Comparison of ENCODE assay signal across 8 cellular contexts in genomic region chr18:2917255-2918047, GRCh38.
DNase-seq lines count a peak whose midpoint lies in the region; ATAC-seq and TF ChIP-seq lines count a peak whose summit lies in the region.

No MANE protein-coding gene starts in this region.

- DNase-seq in CD8-positive, alpha-beta T cell = no peak
- DNase-seq in H9 (no peak), neural progenitor cell (ENCODE audit: low spot score) (peak; percentile 39), LoVo (ENCODE audit: low spot score) (no peak), SW 1271 (lab: John Stamatoyannopoulos, UW) (no peak), left ventricle myocardium inferior (no peak)
- no peak for DNase-seq in central memory CD8-positive, alpha-beta T cell (ENCODE audit: low spot score in 2 of 2)

- H3T11ph ChIP-seq in H9 (ENCODE audit: low read length) = no peak overlapping the region

- H3K27me3 ChIP-seq in CD8-positive, alpha-beta T cell (ENCODE audit: insufficient read depth, low read length) = no peaks in the 10 kb centered on the region
- H3K27me3 ChIP-seq in H9 (ENCODE audit: insufficient read depth, low read length) (no peaks in the 10 kb centered on the region), neural progenitor cell (no peaks in the 10 kb centered on the region), left ventricle myocardium inferior (ENCODE audit: low read depth) (no peaks in the 10 kb centered on the region)

- H3K9me3 ChIP-seq in CD8-positive, alpha-beta T cell (ENCODE audit: low read length) = no peaks in the 10 kb centered on the region
- H3K9me3 ChIP-seq in H9 (ENCODE audit: control insufficient read depth, low read depth, low read length) = no peaks in the 10 kb centered on the region
- H3K9me3 ChIP-seq in neural progenitor cell (ENCODE audit: low read depth) = no peaks in the 10 kb centered on the region
- H3K9me3 ChIP-seq in left ventricle myocardium inferior (replicated peaks) = no peaks in the 10 kb centered on the region

- no peak overlapping the region for H3K14ac ChIP-seq in H9 (ENCODE audit: insufficient read depth, low read length)

- H4K91ac ChIP-seq in H9 (ENCODE audit: insufficient read length, low read depth, low read length) = no peak overlapping the region

- no peak overlapping the region for H3K23ac ChIP-seq in H9 (ENCODE audit: insufficient read length, low read depth, low read length)

- H3K79me2 ChIP-seq in H9 (ENCODE audit: insufficient read depth, low read length) = no peaks in the 10 kb centered on the region
- no peaks in the 10 kb centered on the region for H3K79me2 ChIP-seq in neural progenitor cell (ENCODE audit: low read depth)

- peaks cover 89% of the 10 kb centered on the region for H3K36me3 Mint-ChIP-seq in CD8-positive, alpha-beta T cell
- peaks cover 24 to 64% (median 57%) of the 10 kb centered on the region in 3 experiments; a peak in 6 of 7 replicates for H3K36me3 Mint-ChIP-seq in H9 (ENCODE audit: insufficient read depth in 1 of 3, low read depth in 3 of 3)
- peaks cover 54% of the 10 kb centered on the region for H3K36me3 Mint-ChIP-seq in central memory CD8-positive, alpha-beta T cell (ENCODE audit: insufficient read depth)
- H3K36me3 Mint-ChIP-seq in neural progenitor cell = peaks cover 27% of the 10 kb centered on the region

- H3K4ac ChIP-seq in H9 (ENCODE audit: low read depth, low read length) = no peak overlapping the region

- no peak overlapping the region for H2BK5ac ChIP-seq in H9 (ENCODE audit: insufficient read length, low read length)

- no peak for ATAC-seq in CD8-positive, alpha-beta T cell
- no peak for ATAC-seq in central memory CD8-positive, alpha-beta T cell (replicated peaks; ENCODE audit: extremely low read depth, poor library complexity, severe bottlenecking)
- ATAC-seq in HG03159 (IDR thresholded peaks at IDR 0.05; ENCODE audit: unreplicated experiment) = no peak

- no peak overlapping the region for H3K4me3 ChIP-seq in CD8-positive, alpha-beta T cell (ENCODE audit: low read depth, low read length)
- H3K4me3 ChIP-seq in neural progenitor cell = no peak overlapping the region
- no peak overlapping the region for H3K4me3 ChIP-seq in left ventricle myocardium inferior

- TF ChIP-seq CTCF in CD8-positive, alpha-beta T cell (IDR thresholded peaks at IDR 0.05) = no peak
- no peak for TF ChIP-seq CTCF in H9 (conservative IDR thresholded peaks at IDR 0.05)
- no peak for TF ChIP-seq CTCF in neural progenitor cell (IDR thresholded peaks at IDR 0.05)
- no peak for TF ChIP-seq CTCF in left ventricle myocardium inferior (IDR thresholded peaks at IDR 0.05; ENCODE audit: borderline replicate concordance)

- no peak overlapping the region for H4K8ac ChIP-seq in H9 (replicated peaks; ENCODE audit: insufficient read length, low read depth, low read length)

- no peak overlapping the region for H2BK15ac ChIP-seq in H9 (ENCODE audit: low read depth, low read length)

- no peaks in the 10 kb centered on the region for H3K27me3 Mint-ChIP-seq in CD8-positive, alpha-beta T cell (ENCODE audit: low read depth)
- H3K27me3 Mint-ChIP-seq in H9 (ENCODE audit: low read depth) = no peaks in the 10 kb centered on the region
- H3K27me3 Mint-ChIP-seq in central memory CD8-positive, alpha-beta T cell = no peaks in the 10 kb centered on the region
- peaks cover 2% of the 10 kb centered on the region for H3K27me3 Mint-ChIP-seq in neural progenitor cell (ENCODE audit: insufficient read depth, low read depth)

- POLR2A ChIA-PET in CD8-positive, alpha-beta T cell (lab: Charles Lee) = interaction anchor here (0.6 to 2.0 kb wide), 2 partner anchors 71 to 149 kb away, joined by 3 to 4 read pairs; no protein-coding TSS in a partner anchor

- H3K4me1 Mint-ChIP-seq in CD8-positive, alpha-beta T cell (ENCODE audit: low read depth) = peaks cover 24% of the 10 kb centered on the region
- H3K4me1 Mint-ChIP-seq in H9 = peaks cover 32 to 34% of the 10 kb centered on the region in 2 experiments
- peaks cover 14% of the 10 kb centered on the region for H3K4me1 Mint-ChIP-seq in central memory CD8-positive, alpha-beta T cell
- H3K4me1 Mint-ChIP-seq in neural progenitor cell = peaks cover 30% of the 10 kb centered on the region

- no peak overlapping the region for H3K27ac ChIP-seq in CD8-positive, alpha-beta T cell (ENCODE audit: low read depth, low read length)
- H3K27ac ChIP-seq in H9 (ENCODE audit: insufficient read length, low read depth, low read length) = no peak overlapping the region
- peak overlapping the region; percentile 39 for H3K27ac ChIP-seq in neural progenitor cell
- H3K27ac ChIP-seq in left ventricle myocardium inferior (replicated peaks) = no peak overlapping the region

- intact Hi-C loops in CD8-positive, alpha-beta T cell (cut with DNase I, micrococcal nuclease) = no loop called here
- intact Hi-C loops in left ventricle myocardium inferior (cut with micrococcal nuclease) = loop anchor here (10.0 kb wide), 1 partner anchor 527 kb away; no protein-coding TSS in a partner anchor

- H3K18ac ChIP-seq in H9 (ENCODE audit: insufficient read length, low read depth, low read length) = no peak overlapping the region

- WGBS in H9 (ENCODE audit: extremely low coverage, insufficient read length, low lambda C conversion rate) = no CpG with 5 or more reads among the region's 16 CpGs

- H3K4me2 ChIP-seq in H9 (ENCODE audit: insufficient read depth, insufficient read length, low read length) (no peak overlapping the region), neural progenitor cell (peak overlapping the region; percentile 55)

- H2BK12ac ChIP-seq in H9 (ENCODE audit: insufficient read length, low read depth, low read length) = no peak overlapping the region

- H4K5ac ChIP-seq in H9 (ENCODE audit: insufficient read length, low read depth, low read length) = no peak overlapping the region

- no peaks in the 10 kb centered on the region for H3K23me2 ChIP-seq in H9 (ENCODE audit: insufficient read length, low read depth, low read length, poor library complexity, severe bottlenecking)

- H3K36me3 ChIP-seq in CD8-positive, alpha-beta T cell (ENCODE audit: insufficient read depth, low read length) = peaks cover 35% of the 10 kb centered on the region
- H3K36me3 ChIP-seq in neural progenitor cell (peaks cover under 1% of the 10 kb centered on the region), left ventricle myocardium inferior (peaks cover 78% of the 10 kb centered on the region)

- H2BK20ac ChIP-seq in H9 (ENCODE audit: low read depth, low read length, poor library complexity, severe bottlenecking) = no peak overlapping the region

- no peak overlapping the region for H2BK120ac ChIP-seq in H9 (ENCODE audit: low read depth, low read length, poor library complexity, severe bottlenecking)

- H2AK5ac ChIP-seq in H9 (ENCODE audit: insufficient read length, low read length) = no peak overlapping the region

- peaks cover 12% of the 10 kb centered on the region for H3F3A ChIP-seq in neural progenitor cell (ENCODE audit: low read depth)

- H3K9me3 Mint-ChIP-seq in CD8-positive, alpha-beta T cell = no peaks in the 10 kb centered on the region
- no peaks in the 10 kb centered on the region for H3K9me3 Mint-ChIP-seq in H9
- no peaks in the 10 kb centered on the region for H3K9me3 Mint-ChIP-seq in central memory CD8-positive, alpha-beta T cell
- H3K9me3 Mint-ChIP-seq in neural progenitor cell = no peaks in the 10 kb centered on the region

- no peak overlapping the region for H3K56ac ChIP-seq in H9 (ENCODE audit: insufficient read length, low read depth, low read length)

- H2AFZ ChIP-seq in H9 (ENCODE audit: low read length) (no peak overlapping the region), neural progenitor cell (replicated peaks) (no peak overlapping the region)

- no peaks in the 10 kb centered on the region for H3K79me1 ChIP-seq in H9 (ENCODE audit: insufficient read depth, low read depth, low read length, poor library complexity, severe bottlenecking)

- H3K4me3 Mint-ChIP-seq in CD8-positive, alpha-beta T cell = no peak overlapping the region
- H3K4me3 Mint-ChIP-seq in H9 (peak overlapping the region in 1 of 2 experiments; percentile 13; a peak in 2 of 5 replicates), neural progenitor cell (peak overlapping the region; percentile 21)
- no peak overlapping the region for H3K4me3 Mint-ChIP-seq in central memory CD8-positive, alpha-beta T cell

- H3K27ac Mint-ChIP-seq in CD8-positive, alpha-beta T cell = peak overlapping the region; percentile 85
- H3K27ac Mint-ChIP-seq in H9 (peak overlapping the region in 2 of 3 experiments; percentile 45 to 98; a peak in 3 of 7 replicates), neural progenitor cell (peak overlapping the region; percentile 92)
- H3K27ac Mint-ChIP-seq in central memory CD8-positive, alpha-beta T cell (ENCODE audit: low read depth) = peak overlapping the region; percentile 81

- CTCF ChIA-PET in CD8-positive, alpha-beta T cell (lab: Charles Lee) = interaction anchor here (0.8 to 1.2 kb wide), 5 partner anchors 14 to 77 kb away, joined by 3 read pairs; no protein-coding TSS in a partner anchor

- no peaks in the 10 kb centered on the region for H4K20me1 ChIP-seq in H9 (ENCODE audit: control insufficient read depth, insufficient read depth, insufficient read length)
- H4K20me1 ChIP-seq in neural progenitor cell (ENCODE audit: low read depth) = peaks cover 9% of the 10 kb centered on the region

- H3K4me1 ChIP-seq in CD8-positive, alpha-beta T cell (ENCODE audit: insufficient read depth, low read length) = peaks cover 12% of the 10 kb centered on the region
- H3K4me1 ChIP-seq in H9 (ENCODE audit: insufficient read depth, low read length) (peaks cover 8% of the 10 kb centered on the region; the same call in 1 of the 2 replicates), neural progenitor cell (peaks cover 14% of the 10 kb centered on the region), left ventricle myocardium inferior (peaks cover 20% of the 10 kb centered on the region)

- H3K9ac ChIP-seq in H9 (ENCODE audit: extremely low read depth, insufficient read length, low read length) = no peak overlapping the region
- H3K9ac ChIP-seq in neural progenitor cell = no peak overlapping the region
